Comparison of ENCODE assay signal across 10 cellular contexts in genomic region chr1:206490643-206491421, GRCh38. TPM values are rescaled to one million over a fixed set of nuclear protein-coding genes. Genes with fewer than 3 reads are reported as not detected.
A peak's percentile ranks its signal among the peaks of the same experiment; 100 is the strongest.
DNase-seq lines count a peak whose midpoint lies in the region; ATAC-seq, FAIRE-seq and TF ChIP-seq lines count a peak whose summit lies in the region.
"Had no signal": no experiment of that assay in that cellular context is flagged by ENCODE, and none has a peak within 500 bp of the region (broad histone marks: within the 10 kb centered on the region; RNA-seq: fewer than 3 reads in every experiment).

No MANE protein-coding gene starts in this region.

- no peak overlapping the region for H3K4ac ChIP-seq in neuronal stem cell (ENCODE audit: low read length)

- POLR2A ChIA-PET in Panc1 (lab: Charles Lee), result interaction anchor here (0.7 kb wide), 1 partner anchor 13 kb away, joined by 3 read pairs; no protein-coding TSS in a partner anchor

- H3K4me1 ChIP-seq in Panc1 (ENCODE audit: control insufficient read depth, insufficient read depth, low read length) (no peaks in the 10 kb centered on the region), astrocyte (ENCODE audit: insufficient read depth, low read length) (peaks cover 22% of the 10 kb centered on the region), neuronal stem cell (ENCODE audit: control insufficient read depth in 2 of 2, insufficient read depth in 1 of 2, low read depth in 1 of 2, low read length in 2 of 2) (peaks cover 2% of the 10 kb centered on the region in 2 donors), GM23248 (ENCODE audit: insufficient read depth) (peaks cover 7% of the 10 kb centered on the region; the same call in 1 of the 2 replicates)

- H3K18ac ChIP-seq in neuronal stem cell (ENCODE audit: low read length), result peak overlapping the region; percentile 58

- CTCF ChIA-PET in Panc1 (lab: Charles Lee), result interaction anchor here (0.6 to 2.2 kb wide), 8 partner anchors 11 to 173 kb away, joined by 3 to 16 read pairs (median 6); no protein-coding TSS in a partner anchor

- no peaks in the 10 kb centered on the region for H3K9me3 Mint-ChIP-seq in astrocyte (ENCODE audit: unreplicated experiment)
- H3K9me3 Mint-ChIP-seq: neural crest cell had no signal

- in situ Hi-C loops in Panc1 (cut with HindIII; ENCODE audit: low pct_unique_long_range_greater_than_20kb, low sequenced_read_pairs) (no loop called here), GM23248 (cut with MboI) (no loop called here)

- H2BK120ac ChIP-seq in neuronal stem cell (ENCODE audit: low read depth, low read length), result no peak overlapping the region

- no peak for TF ChIP-seq CTCF in Panc1 (IDR thresholded peaks at IDR 0.05)
- TF ChIP-seq CTCF in astrocyte (IDR thresholded peaks at IDR 0.05; ENCODE audit: insufficient read depth, low read depth, low read length), result no peak

- peak overlapping the region; percentile 51 for H3K4me2 ChIP-seq in astrocyte (ENCODE audit: low read length)
- H3K4me2 ChIP-seq in neuronal stem cell (ENCODE audit: insufficient read depth, low read length, poor library complexity, severe bottlenecking), result no peak overlapping the region
- no peak overlapping the region for H3K4me2 ChIP-seq in GM23248 (ENCODE audit: unreplicated experiment)

- H3K27me3 ChIP-seq in Panc1 (ENCODE audit: control insufficient read depth, insufficient read depth, low read length), result no peaks in the 10 kb centered on the region
- H3K27me3 ChIP-seq in astrocyte (ENCODE audit: insufficient read depth, low read length), result no peaks in the 10 kb centered on the region
- no peaks in the 10 kb centered on the region for H3K27me3 ChIP-seq in neuronal stem cell (ENCODE audit: control insufficient read depth in 3 of 3, insufficient read depth in 3 of 3, low read depth in 1 of 3, low read length in 3 of 3)
- no peaks in the 10 kb centered on the region for H3K27me3 ChIP-seq in GM23248 (replicated peaks; ENCODE audit: insufficient read depth)

- H2AFZ ChIP-seq in astrocyte (ENCODE audit: low read depth, low read length) (no peak overlapping the region), neuronal stem cell (ENCODE audit: low read length) (no peak overlapping the region), GM23248 (no peak overlapping the region)

- peaks cover 19% of the 10 kb centered on the region for H3K36me3 Mint-ChIP-seq in astrocyte (ENCODE audit: low read depth, unreplicated experiment)

- H3K4me3 ChIP-seq in Panc1 (ENCODE audit: low read depth in 2 of 2, low read length in 2 of 2) (no peak overlapping the region), astrocyte (ENCODE audit: insufficient read depth, low read depth, low read length) (no peak overlapping the region), neuronal stem cell (ENCODE audit: low read length in 2 of 2) (no peak overlapping the region), GM23248 (no peak overlapping the region)
- H3K4me3 ChIP-seq: skin epidermis had no signal

- peak overlapping the region; percentile 6 for H3K23ac ChIP-seq in neuronal stem cell (ENCODE audit: low read depth, low read length, poor library complexity)

- H3K9me3 ChIP-seq in Panc1 (ENCODE audit: control insufficient read depth, insufficient read depth, low read depth, low read length), result no peaks in the 10 kb centered on the region
- H3K9me3 ChIP-seq in astrocyte (ENCODE audit: insufficient read depth, low read depth, low read length), result no peaks in the 10 kb centered on the region
- no peaks in the 10 kb centered on the region for H3K9me3 ChIP-seq in neuronal stem cell (replicated peaks in 1 of 2; ENCODE audit: control insufficient read depth in 2 of 2, insufficient read depth in 1 of 2, low read depth in 1 of 2, low read length in 2 of 2)
- H3K9me3 ChIP-seq in GM23248 (ENCODE audit: low read depth), result no peaks in the 10 kb centered on the region

- no peaks in the 10 kb centered on the region for H3K9me2 ChIP-seq in GM23248 (ENCODE audit: insufficient read depth)

- no peaks in the 10 kb centered on the region for H3K79me1 ChIP-seq in neuronal stem cell (ENCODE audit: low read depth, low read length)

- peak overlapping the region; percentile 75 for H3K14ac ChIP-seq in neuronal stem cell (ENCODE audit: low read length)

- H2AK5ac ChIP-seq in neuronal stem cell (ENCODE audit: low read depth, low read length), result peak overlapping the region; percentile 34

- 0 out of 2 replicates have a peak, but pooled peaks cover 6% of the 10 kb centered on the region for H3F3A ChIP-seq in GM23248 (ENCODE audit: insufficient read depth)

- no peaks in the 10 kb centered on the region for H3K79me2 ChIP-seq in astrocyte (ENCODE audit: insufficient read depth, low read length)
- H3K79me2 ChIP-seq in GM23248 (ENCODE audit: insufficient read depth), result no peaks in the 10 kb centered on the region

- H3K27me3 Mint-ChIP-seq in astrocyte (ENCODE audit: low read depth, unreplicated experiment), result peaks cover 5% of the 10 kb centered on the region

- BruUV-seq in Panc1 (replicated peaks; lab: Mats Ljungman, UMichigan), result no TSS peak

- H2BK15ac ChIP-seq in neuronal stem cell (ENCODE audit: low read length), result peak overlapping the region; percentile 66

- no peak overlapping the region for H3K27ac ChIP-seq in Panc1 (ENCODE audit: low read length)
- H3K27ac ChIP-seq in astrocyte (ENCODE audit: low read depth, low read length), result no peak overlapping the region
- no peak overlapping the region for H3K27ac ChIP-seq in neuronal stem cell (replicated peaks; ENCODE audit: low read length)
- no peak overlapping the region for H3K27ac ChIP-seq in GM23248
- H3K27ac ChIP-seq: skin epidermis had no signal

- peak; percentile 18; the same call in 1 of the 2 replicates for ATAC-seq in Panc1

- no peak overlapping the region for H2BK12ac ChIP-seq in neuronal stem cell (ENCODE audit: low read length)

- intact Hi-C loops in Panc1 (cut with micrococcal nuclease; ENCODE audit: unreplicated experiment), result loop anchor here (2.0 kb wide), 1 partner anchor 92 kb away; no protein-coding TSS in a partner anchor

- no peak for FAIRE-seq in astrocyte (lab: Jason Lieb, UNC)

- no peak overlapping the region for H2BK5ac ChIP-seq in neuronal stem cell (ENCODE audit: low read length)

- H4K20me1 ChIP-seq in astrocyte (ENCODE audit: insufficient read depth, low read length) (no peaks in the 10 kb centered on the region), GM23248 (ENCODE audit: insufficient read depth) (no peaks in the 10 kb centered on the region)

- H3K36me3 ChIP-seq in Panc1 (ENCODE audit: control insufficient read depth, insufficient read depth, low read length), result no peaks in the 10 kb centered on the region
- H3K36me3 ChIP-seq in astrocyte (ENCODE audit: insufficient read depth, low read length), result peaks cover 13% of the 10 kb centered on the region
- H3K36me3 ChIP-seq in neuronal stem cell (replicated peaks in 1 of 2; ENCODE audit: control insufficient read depth in 2 of 2, insufficient read depth in 2 of 2, low read length in 2 of 2), result peaks cover 0 to 9% of the 10 kb centered on the region in 2 donors
- peaks cover 18% of the 10 kb centered on the region; the same call in 1 of the 2 replicates for H3K36me3 ChIP-seq in GM23248 (ENCODE audit: low read depth)

- H3K4me1 Mint-ChIP-seq in astrocyte (ENCODE audit: low read depth, unreplicated experiment), result peaks cover 12% of the 10 kb centered on the region

- H3K4me3 Mint-ChIP-seq in astrocyte (ENCODE audit: unreplicated experiment), result no peak overlapping the region
- H3K4me3 Mint-ChIP-seq: neural crest cell had no signal

- peak; percentile 23 for DNase-seq in NCI-H2171 treated with DMSO at 0.1 percent for 48 hours (lab: John Stamatoyannopoulos, UW)
- DNase-seq in NCI-H2171 (lab: John Stamatoyannopoulos, UW), result no peak
- DNase-seq in Panc1 (ENCODE audit: low read depth, low spot score), result no peak
- DNase-seq in astrocyte (ENCODE audit: low read depth), result peak; percentile 63
- no peak for DNase-seq in neuronal stem cell (ENCODE audit: low spot score)
- no peak for DNase-seq in GM23248
- DNase-seq in cortex of kidney (lab: John Stamatoyannopoulos, UW), result no peak
- DNase-seq in NCI-H1436 treated with DMSO at 0.1 percent for 48 hours (lab: John Stamatoyannopoulos, UW), result no peak

- H4K8ac ChIP-seq in neuronal stem cell (ENCODE audit: low read depth, low read length), result peak overlapping the region; percentile 68

- H3K27ac Mint-ChIP-seq in astrocyte (ENCODE audit: unreplicated experiment), result no peak overlapping the region

- no CpG with 5 or more reads among the region's 18 CpGs for WGBS in neuronal stem cell (ENCODE audit: extremely low coverage in 2 of 2, insufficient read length in 2 of 2, insufficient replicate concordance in 1 of 2), 2 donors
- WGBS in GM23248 (ENCODE audit: low coverage in 1 of 2, low lambda C conversion rate in 2 of 2, missing lambda C conversion rate in 2 of 2), 2 experiments, result 80 to 86% methylated on average over 18 of the region's 18 CpGs

- no peak overlapping the region for H4K91ac ChIP-seq in neuronal stem cell (ENCODE audit: low read depth, low read length, poor library complexity)

- H3K9ac ChIP-seq in astrocyte (ENCODE audit: low read length), result peak overlapping the region; percentile 8
- H3K9ac ChIP-seq in neuronal stem cell (ENCODE audit: low read depth, low read length, poor library complexity), result peak overlapping the region; percentile 30
- no peak overlapping the region for H3K9ac ChIP-seq in GM23248

RNA-seq across cellular contexts. Expression of gene RASSF5, which starts 16.5 kb away (rescaled TPM):
- total RNA-seq in Panc1 (2021; ENCODE audit: unreplicated experiment) (1.6 TPM), astrocyte (0.43 and 0.53 TPM in 2 replicates)
- polyA plus RNA-seq in Panc1 (2012; ENCODE audit: insufficient read length), result 0.79 TPM
- 0.50 TPM for polyA plus RNA-seq in neuronal stem cell (2013, experiment 1 of 2)
- polyA plus RNA-seq in neuronal stem cell (2013, experiment 2 of 2), result 0.51 TPM
- 0.22 and 0.89 TPM in 2 replicates for total RNA-seq in GM23248 (2014; rRNA removed; shearing (Covaris generic))
- polyA plus RNA-seq in GM23248 (2016; fragmentation: Nextera tagmentation; extraction: Ambion mirVana), result 0.28 and 0.48 TPM in 2 replicates

RNA-seq across cellular contexts. Expression of gene IKBKE, which starts 20.6 kb away (rescaled TPM):
- total RNA-seq in Panc1 (2021; ENCODE audit: unreplicated experiment), result 6.4 TPM
- polyA plus RNA-seq in Panc1 (2012; ENCODE audit: insufficient read length), result 4.5 TPM
- total RNA-seq in astrocyte, result 15.5 and 17.0 TPM in 2 replicates
- polyA plus RNA-seq in neuronal stem cell (2013, experiment 1 of 2), result 0.49 TPM
- 0.47 TPM for polyA plus RNA-seq in neuronal stem cell (2013, experiment 2 of 2)
- 12.5 and 17.7 TPM in 2 replicates for total RNA-seq in GM23248 (2014; rRNA removed; shearing (Covaris generic))
- polyA plus RNA-seq in GM23248 (2016; fragmentation: Nextera tagmentation; extraction: Ambion mirVana), result 13.4 and 14.5 TPM in 2 replicates

Comparison
In these comparisons a context has a peak if more than half of its experiments do, and no peak if none do; other contexts are left out.
1. DNase-seq: peak in NCI-H2171 treated with DMSO at 0.1 percent for 48 hours (single experiment) and astrocyte (single experiment); none in NCI-H2171 (single experiment), Panc1 (single experiment), neuronal stem cell (single experiment), GM23248 (single experiment), cortex of kidney (single experiment) and NCI-H1436 treated with DMSO at 0.1 percent for 48 hours (single experiment).